In the genomic region with DNA sequence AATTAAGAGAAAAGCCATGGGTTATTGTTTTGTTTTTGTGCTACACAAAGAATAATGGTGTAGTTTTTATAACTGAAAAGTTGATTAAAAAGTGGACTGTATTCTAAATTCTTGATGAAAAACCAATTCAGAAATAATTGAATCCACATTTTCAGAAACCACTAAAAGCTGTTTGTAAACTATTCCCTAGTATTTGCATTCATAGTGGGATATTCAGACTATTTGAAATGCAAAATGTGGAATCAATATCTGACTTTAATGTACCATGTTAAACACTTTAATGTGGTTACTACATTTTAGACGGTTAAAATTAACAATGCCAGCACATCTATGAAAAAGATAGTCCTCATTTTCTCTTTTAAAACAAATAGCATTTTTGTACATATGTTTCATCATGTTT, we compare ENCODE assay signal across 2 cellular contexts.
TF ChIP-seq lines count a peak whose summit lies in the region.

No MANE protein-coding gene starts in this region.

TF ChIP-seq in SK-N-SH, 30 proteins besides CTCF, POLR2A, EP300 and RAD21 (continued from another document):
- TF ChIP-seq, protein P1, sequence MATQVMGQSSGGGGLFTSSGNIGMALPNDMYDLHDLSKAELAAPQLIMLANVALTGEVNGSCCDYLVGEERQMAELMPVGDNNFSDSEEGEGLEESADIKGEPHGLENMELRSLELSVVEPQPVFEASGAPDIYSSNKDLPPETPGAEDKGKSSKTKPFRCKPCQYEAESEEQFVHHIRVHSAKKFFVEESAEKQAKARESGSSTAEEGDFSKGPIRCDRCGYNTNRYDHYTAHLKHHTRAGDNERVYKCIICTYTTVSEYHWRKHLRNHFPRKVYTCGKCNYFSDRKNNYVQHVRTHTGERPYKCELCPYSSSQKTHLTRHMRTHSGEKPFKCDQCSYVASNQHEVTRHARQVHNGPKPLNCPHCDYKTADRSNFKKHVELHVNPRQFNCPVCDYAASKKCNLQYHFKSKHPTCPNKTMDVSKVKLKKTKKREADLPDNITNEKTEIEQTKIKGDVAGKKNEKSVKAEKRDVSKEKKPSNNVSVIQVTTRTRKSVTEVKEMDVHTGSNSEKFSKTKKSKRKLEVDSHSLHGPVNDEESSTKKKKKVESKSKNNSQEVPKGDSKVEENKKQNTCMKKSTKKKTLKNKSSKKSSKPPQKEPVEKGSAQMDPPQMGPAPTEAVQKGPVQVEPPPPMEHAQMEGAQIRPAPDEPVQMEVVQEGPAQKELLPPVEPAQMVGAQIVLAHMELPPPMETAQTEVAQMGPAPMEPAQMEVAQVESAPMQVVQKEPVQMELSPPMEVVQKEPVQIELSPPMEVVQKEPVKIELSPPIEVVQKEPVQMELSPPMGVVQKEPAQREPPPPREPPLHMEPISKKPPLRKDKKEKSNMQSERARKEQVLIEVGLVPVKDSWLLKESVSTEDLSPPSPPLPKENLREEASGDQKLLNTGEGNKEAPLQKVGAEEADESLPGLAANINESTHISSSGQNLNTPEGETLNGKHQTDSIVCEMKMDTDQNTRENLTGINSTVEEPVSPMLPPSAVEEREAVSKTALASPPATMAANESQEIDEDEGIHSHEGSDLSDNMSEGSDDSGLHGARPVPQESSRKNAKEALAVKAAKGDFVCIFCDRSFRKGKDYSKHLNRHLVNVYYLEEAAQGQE (IDR thresholded peaks at IDR 0.05; ENCODE audit: low read depth, low read length), result no peak
- no peak for TF ChIP-seq FOXJ3 (CRISPR knock-in tag; IDR thresholded peaks at IDR 0.05)
- no peak for TF ChIP-seq TAF1 (IDR thresholded peaks at IDR 0.05; ENCODE audit: borderline replicate concordance, low read depth, low read length)
- TF ChIP-seq RXRA (IDR thresholded peaks at IDR 0.05; ENCODE audit: borderline replicate concordance, low read depth), result no peak
- TF ChIP-seq RCOR1 (IDR thresholded peaks at IDR 0.05; ENCODE audit: low read length), result no peak
- no peak for TF ChIP-seq FOSL2 (IDR thresholded peaks at IDR 0.05; ENCODE audit: borderline replicate concordance, low read depth)
- TF ChIP-seq, protein P2, sequence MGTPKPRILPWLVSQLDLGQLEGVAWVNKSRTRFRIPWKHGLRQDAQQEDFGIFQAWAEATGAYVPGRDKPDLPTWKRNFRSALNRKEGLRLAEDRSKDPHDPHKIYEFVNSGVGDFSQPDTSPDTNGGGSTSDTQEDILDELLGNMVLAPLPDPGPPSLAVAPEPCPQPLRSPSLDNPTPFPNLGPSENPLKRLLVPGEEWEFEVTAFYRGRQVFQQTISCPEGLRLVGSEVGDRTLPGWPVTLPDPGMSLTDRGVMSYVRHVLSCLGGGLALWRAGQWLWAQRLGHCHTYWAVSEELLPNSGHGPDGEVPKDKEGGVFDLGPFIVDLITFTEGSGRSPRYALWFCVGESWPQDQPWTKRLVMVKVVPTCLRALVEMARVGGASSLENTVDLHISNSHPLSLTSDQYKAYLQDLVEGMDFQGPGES (IDR thresholded peaks at IDR 0.05; ENCODE audit: low read depth, low read length), result no peak
- no peak for TF ChIP-seq FOXM1 (IDR thresholded peaks at IDR 0.05; ENCODE audit: low read depth)
- no peak for TF ChIP-seq NRF1 (IDR thresholded peaks at IDR 0.05; ENCODE audit: low read depth, low read length)
- TF ChIP-seq, protein P3, sequence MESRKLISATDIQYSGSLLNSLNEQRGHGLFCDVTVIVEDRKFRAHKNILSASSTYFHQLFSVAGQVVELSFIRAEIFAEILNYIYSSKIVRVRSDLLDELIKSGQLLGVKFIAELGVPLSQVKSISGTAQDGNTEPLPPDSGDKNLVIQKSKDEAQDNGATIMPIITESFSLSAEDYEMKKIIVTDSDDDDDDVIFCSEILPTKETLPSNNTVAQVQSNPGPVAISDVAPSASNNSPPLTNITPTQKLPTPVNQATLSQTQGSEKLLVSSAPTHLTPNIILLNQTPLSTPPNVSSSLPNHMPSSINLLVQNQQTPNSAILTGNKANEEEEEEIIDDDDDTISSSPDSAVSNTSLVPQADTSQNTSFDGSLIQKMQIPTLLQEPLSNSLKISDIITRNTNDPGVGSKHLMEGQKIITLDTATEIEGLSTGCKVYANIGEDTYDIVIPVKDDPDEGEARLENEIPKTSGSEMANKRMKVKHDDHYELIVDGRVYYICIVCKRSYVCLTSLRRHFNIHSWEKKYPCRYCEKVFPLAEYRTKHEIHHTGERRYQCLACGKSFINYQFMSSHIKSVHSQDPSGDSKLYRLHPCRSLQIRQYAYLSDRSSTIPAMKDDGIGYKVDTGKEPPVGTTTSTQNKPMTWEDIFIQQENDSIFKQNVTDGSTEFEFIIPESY (IDR thresholded peaks at IDR 0.05; ENCODE audit: borderline replicate concordance, low read depth), result no peak

TF ChIP-seq in SK-N-SH treated with all-trans-retinoic acid at 6 μM for 48 hours, 23 proteins besides CTCF, POLR2A, EP300 and RAD21 (continued from another document):
- TF ChIP-seq, protein P4, sequence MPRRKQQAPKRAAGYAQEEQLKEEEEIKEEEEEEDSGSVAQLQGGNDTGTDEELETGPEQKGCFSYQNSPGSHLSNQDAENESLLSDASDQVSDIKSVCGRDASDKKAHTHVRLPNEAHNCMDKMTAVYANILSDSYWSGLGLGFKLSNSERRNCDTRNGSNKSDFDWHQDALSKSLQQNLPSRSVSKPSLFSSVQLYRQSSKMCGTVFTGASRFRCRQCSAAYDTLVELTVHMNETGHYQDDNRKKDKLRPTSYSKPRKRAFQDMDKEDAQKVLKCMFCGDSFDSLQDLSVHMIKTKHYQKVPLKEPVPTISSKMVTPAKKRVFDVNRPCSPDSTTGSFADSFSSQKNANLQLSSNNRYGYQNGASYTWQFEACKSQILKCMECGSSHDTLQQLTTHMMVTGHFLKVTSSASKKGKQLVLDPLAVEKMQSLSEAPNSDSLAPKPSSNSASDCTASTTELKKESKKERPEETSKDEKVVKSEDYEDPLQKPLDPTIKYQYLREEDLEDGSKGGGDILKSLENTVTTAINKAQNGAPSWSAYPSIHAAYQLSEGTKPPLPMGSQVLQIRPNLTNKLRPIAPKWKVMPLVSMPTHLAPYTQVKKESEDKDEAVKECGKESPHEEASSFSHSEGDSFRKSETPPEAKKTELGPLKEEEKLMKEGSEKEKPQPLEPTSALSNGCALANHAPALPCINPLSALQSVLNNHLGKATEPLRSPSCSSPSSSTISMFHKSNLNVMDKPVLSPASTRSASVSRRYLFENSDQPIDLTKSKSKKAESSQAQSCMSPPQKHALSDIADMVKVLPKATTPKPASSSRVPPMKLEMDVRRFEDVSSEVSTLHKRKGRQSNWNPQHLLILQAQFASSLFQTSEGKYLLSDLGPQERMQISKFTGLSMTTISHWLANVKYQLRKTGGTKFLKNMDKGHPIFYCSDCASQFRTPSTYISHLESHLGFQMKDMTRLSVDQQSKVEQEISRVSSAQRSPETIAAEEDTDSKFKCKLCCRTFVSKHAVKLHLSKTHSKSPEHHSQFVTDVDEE (CRISPR knock-in tag; IDR thresholded peaks at IDR 0.05), result no peak
- TF ChIP-seq ARNTL (CRISPR knock-in tag; IDR thresholded peaks at IDR 0.05; ENCODE audit: borderline replicate concordance, low read depth), result no peak
- no peak for TF ChIP-seq PPARA (CRISPR knock-in tag; IDR thresholded peaks at IDR 0.05; ENCODE audit: borderline replicate concordance)
- TF ChIP-seq TCF4 (CRISPR knock-in tag; IDR thresholded peaks at IDR 0.05; ENCODE audit: borderline replicate concordance), result no peak
- no peak for TF ChIP-seq SNAI2 (CRISPR knock-in tag; IDR thresholded peaks at IDR 0.05)
- TF ChIP-seq RARB (CRISPR knock-in tag; IDR thresholded peaks at IDR 0.05), result no peak
- TF ChIP-seq, protein P5, sequence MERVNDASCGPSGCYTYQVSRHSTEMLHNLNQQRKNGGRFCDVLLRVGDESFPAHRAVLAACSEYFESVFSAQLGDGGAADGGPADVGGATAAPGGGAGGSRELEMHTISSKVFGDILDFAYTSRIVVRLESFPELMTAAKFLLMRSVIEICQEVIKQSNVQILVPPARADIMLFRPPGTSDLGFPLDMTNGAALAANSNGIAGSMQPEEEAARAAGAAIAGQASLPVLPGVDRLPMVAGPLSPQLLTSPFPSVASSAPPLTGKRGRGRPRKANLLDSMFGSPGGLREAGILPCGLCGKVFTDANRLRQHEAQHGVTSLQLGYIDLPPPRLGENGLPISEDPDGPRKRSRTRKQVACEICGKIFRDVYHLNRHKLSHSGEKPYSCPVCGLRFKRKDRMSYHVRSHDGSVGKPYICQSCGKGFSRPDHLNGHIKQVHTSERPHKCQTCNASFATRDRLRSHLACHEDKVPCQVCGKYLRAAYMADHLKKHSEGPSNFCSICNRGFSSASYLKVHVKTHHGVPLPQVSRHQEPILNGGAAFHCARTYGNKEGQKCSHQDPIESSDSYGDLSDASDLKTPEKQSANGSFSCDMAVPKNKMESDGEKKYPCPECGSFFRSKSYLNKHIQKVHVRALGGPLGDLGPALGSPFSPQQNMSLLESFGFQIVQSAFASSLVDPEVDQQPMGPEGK (CRISPR knock-in tag; IDR thresholded peaks at IDR 0.05; ENCODE audit: borderline replicate concordance), result no peak
- no peak for TF ChIP-seq BACH2 (CRISPR knock-in tag; IDR thresholded peaks at IDR 0.05; ENCODE audit: borderline replicate concordance)
- TF ChIP-seq ZFP3 (CRISPR knock-in tag; IDR thresholded peaks at IDR 0.05), result no peak
- TF ChIP-seq, protein P6, sequence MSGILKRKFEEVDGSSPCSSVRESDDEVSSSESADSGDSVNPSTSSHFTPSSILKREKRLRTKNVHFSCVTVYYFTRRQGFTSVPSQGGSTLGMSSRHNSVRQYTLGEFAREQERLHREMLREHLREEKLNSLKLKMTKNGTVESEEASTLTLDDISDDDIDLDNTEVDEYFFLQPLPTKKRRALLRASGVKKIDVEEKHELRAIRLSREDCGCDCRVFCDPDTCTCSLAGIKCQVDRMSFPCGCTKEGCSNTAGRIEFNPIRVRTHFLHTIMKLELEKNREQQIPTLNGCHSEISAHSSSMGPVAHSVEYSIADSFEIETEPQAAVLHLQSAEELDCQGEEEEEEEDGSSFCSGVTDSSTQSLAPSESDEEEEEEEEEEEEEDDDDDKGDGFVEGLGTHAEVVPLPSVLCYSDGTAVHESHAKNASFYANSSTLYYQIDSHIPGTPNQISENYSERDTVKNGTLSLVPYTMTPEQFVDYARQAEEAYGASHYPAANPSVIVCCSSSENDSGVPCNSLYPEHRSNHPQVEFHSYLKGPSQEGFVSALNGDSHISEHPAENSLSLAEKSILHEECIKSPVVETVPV (CRISPR knock-in tag; IDR thresholded peaks at IDR 0.05), result no peak
- TF ChIP-seq GLIS3 (CRISPR knock-in tag; IDR thresholded peaks at IDR 0.05), result no peak
- TF ChIP-seq ESRRG (CRISPR knock-in tag; IDR thresholded peaks at IDR 0.05), result no peak
- TF ChIP-seq, protein P7, sequence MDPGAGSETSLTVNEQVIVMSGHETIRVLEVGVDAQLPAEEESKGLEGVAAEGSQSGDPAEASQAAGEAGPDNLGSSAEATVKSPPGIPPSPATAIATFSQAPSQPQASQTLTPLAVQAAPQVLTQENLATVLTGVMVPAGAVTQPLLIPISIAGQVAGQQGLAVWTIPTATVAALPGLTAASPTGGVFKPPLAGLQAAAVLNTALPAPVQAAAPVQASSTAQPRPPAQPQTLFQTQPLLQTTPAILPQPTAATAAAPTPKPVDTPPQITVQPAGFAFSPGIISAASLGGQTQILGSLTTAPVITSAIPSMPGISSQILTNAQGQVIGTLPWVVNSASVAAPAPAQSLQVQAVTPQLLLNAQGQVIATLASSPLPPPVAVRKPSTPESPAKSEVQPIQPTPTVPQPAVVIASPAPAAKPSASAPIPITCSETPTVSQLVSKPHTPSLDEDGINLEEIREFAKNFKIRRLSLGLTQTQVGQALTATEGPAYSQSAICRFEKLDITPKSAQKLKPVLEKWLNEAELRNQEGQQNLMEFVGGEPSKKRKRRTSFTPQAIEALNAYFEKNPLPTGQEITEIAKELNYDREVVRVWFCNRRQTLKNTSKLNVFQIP (CRISPR knock-in tag; IDR thresholded peaks at IDR 0.05; ENCODE audit: borderline replicate concordance, low read depth), result no peak
- TF ChIP-seq ZC3H10 (CRISPR knock-in tag; IDR thresholded peaks at IDR 0.05), result no peak
- TF ChIP-seq ISL1 (CRISPR knock-in tag; IDR thresholded peaks at IDR 0.05), result no peak
